2 cellular contexts compared by ENCODE assay signal in the genomic region with DNA sequence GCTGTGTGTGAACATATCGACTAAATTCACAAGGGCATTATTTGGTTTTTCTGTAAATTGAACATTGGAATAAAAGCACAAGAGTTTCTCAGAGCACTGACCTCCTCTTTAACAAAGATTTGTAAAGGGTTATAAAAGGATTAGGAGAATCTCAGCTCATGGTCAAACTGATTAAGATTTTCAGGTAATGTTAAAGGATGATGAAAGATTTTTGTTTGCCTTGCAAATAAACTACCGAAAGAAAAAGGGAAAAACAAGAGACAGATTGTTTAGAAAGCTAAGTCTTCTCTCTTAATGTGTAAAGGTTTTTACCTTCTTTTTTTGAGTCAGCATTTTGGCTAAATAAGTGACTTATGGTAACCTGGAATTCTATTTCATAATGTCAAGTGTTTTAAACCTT.
TF ChIP-seq lines count a peak whose summit lies in the region.

No MANE protein-coding gene starts in this region.

TF ChIP-seq in A549, 52 proteins besides CTCF, POLR2A, EP300 and RAD21 (continued from another document):
- TF ChIP-seq, protein P1, sequence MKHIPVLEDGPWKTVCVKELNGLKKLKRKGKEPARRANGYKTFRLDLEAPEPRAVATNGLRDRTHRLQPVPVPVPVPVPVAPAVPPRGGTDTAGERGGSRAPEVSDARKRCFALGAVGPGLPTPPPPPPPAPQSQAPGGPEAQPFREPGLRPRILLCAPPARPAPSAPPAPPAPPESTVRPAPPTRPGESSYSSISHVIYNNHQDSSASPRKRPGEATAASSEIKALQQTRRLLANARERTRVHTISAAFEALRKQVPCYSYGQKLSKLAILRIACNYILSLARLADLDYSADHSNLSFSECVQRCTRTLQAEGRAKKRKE (CRISPR knock-in tag; IDR thresholded peaks at IDR 0.05; ENCODE audit: low read depth), result no peak
TF ChIP-seq in A549: peak in this region for 1.

TF ChIP-seq in liver, 16 proteins besides CTCF, POLR2A, EP300 and RAD21 (continued from another document):
- TF ChIP-seq, protein P2, sequence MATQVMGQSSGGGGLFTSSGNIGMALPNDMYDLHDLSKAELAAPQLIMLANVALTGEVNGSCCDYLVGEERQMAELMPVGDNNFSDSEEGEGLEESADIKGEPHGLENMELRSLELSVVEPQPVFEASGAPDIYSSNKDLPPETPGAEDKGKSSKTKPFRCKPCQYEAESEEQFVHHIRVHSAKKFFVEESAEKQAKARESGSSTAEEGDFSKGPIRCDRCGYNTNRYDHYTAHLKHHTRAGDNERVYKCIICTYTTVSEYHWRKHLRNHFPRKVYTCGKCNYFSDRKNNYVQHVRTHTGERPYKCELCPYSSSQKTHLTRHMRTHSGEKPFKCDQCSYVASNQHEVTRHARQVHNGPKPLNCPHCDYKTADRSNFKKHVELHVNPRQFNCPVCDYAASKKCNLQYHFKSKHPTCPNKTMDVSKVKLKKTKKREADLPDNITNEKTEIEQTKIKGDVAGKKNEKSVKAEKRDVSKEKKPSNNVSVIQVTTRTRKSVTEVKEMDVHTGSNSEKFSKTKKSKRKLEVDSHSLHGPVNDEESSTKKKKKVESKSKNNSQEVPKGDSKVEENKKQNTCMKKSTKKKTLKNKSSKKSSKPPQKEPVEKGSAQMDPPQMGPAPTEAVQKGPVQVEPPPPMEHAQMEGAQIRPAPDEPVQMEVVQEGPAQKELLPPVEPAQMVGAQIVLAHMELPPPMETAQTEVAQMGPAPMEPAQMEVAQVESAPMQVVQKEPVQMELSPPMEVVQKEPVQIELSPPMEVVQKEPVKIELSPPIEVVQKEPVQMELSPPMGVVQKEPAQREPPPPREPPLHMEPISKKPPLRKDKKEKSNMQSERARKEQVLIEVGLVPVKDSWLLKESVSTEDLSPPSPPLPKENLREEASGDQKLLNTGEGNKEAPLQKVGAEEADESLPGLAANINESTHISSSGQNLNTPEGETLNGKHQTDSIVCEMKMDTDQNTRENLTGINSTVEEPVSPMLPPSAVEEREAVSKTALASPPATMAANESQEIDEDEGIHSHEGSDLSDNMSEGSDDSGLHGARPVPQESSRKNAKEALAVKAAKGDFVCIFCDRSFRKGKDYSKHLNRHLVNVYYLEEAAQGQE (IDR thresholded peaks at IDR 0.05), result no peak
- no peak for TF ChIP-seq RXRA (IDR thresholded peaks at IDR 0.05)
- TF ChIP-seq FOXA1 (IDR thresholded peaks at IDR 0.05), result no peak
- TF ChIP-seq HNF4A (conservative IDR thresholded peaks at IDR 0.05), result peak in 1 of 2 donors; percentile 15
- TF ChIP-seq SP1 (IDR thresholded peaks at IDR 0.05), result peak; percentile 20
- TF ChIP-seq, protein P3, sequence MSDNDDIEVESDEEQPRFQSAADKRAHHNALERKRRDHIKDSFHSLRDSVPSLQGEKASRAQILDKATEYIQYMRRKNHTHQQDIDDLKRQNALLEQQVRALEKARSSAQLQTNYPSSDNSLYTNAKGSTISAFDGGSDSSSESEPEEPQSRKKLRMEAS (IDR thresholded peaks at IDR 0.05), result no peak
